In the genomic region with DNA sequence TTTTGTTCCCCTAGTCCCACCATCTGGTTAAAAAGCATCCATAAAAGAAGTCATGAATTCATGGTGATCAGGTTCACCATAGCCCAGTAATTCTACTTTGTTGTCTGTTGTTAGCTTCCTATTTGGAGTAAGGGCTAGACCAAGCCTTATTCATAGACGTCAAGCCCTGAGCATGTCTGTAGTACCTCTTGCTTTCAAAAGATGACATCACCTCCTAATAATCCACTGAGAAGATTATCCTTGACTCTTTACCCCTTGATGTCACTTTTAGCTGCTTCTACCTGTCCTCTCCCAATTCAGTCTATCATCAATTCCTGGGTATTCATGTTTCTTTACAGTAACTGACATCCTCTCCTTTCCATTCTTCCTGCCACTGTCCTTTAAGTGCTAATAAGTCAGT, we compare ENCODE assay signal across 22 cellular contexts.
"Had no signal": no experiment of that assay in that cellular context is flagged by ENCODE, and none has a peak within 500 bp of the region (broad histone marks: within the 10 kb centered on the region; RNA-seq: fewer than 3 reads in every experiment).

No MANE protein-coding gene starts in this region.

- H3K27ac ChIP-seq: adrenal gland, ascending aorta, brain microvascular endothelial cell, colonic mucosa, dorsolateral prefrontal cortex, left ventricle myocardium inferior, spleen, thoracic aorta had no signal

- H3K4me3 ChIP-seq: adrenal gland, ascending aorta, colonic mucosa, dorsolateral prefrontal cortex, left ventricle myocardium inferior, thoracic aorta had no signal

- ATAC-seq: activated naive CD4-positive, alpha-beta T cell treated with anti-CD3 and anti-CD28 coated beads, Interleukin-2, amount 50 U/mL, for 72 hours; activated T-helper 17 cell treated with anti-CD3 and anti-CD28 coated beads, Interleukin-2, amount 50 U/mL, for 72 hours; effector memory CD8-positive, alpha-beta T cell; natural killer cell; WTC11 had no signal

- H3K4me1 ChIP-seq: ascending aorta, colonic mucosa, left ventricle myocardium inferior, spleen had no signal

- H3K9me3 ChIP-seq: adrenal gland, ascending aorta, colonic mucosa, left ventricle myocardium inferior, spleen, thoracic aorta had no signal

- H3K27me3 ChIP-seq: adrenal gland, ascending aorta, brain microvascular endothelial cell, colonic mucosa, dorsolateral prefrontal cortex, spleen had no signal

- DNase-seq: activated T-cell treated with anti-CD3 and anti-CD28 coated beads, Interleukin-2, amount 50 U/mL, for 24 hours; adrenal gland; brain microvascular endothelial cell; colonic mucosa; dorsolateral prefrontal cortex; effector memory CD8-positive, alpha-beta T cell; immature natural killer cell; kidney glomerular epithelial cell; left ventricle myocardium inferior; midbrain; natural killer cell; retina; spleen; stimulated activated CD4-positive, alpha-beta T cell treated with anti-CD3 and anti-CD28 coated beads, Interleukin-4, amount 100 ng/mL, for 24 hours; stimulated activated naive CD4-positive, alpha-beta T cell treated with Interleukin-2 at 50 U/mL for 16 hours; T-helper 9 cell had no signal

- H3K36me3 ChIP-seq: adrenal gland, ascending aorta, brain microvascular endothelial cell, colonic mucosa, left ventricle myocardium inferior, spleen, thoracic aorta had no signal

- FAIRE-seq: endothelial cell of umbilical vein had no signal
